Comparison of ENCODE assay signal across 14 cellular contexts in genomic region chr5:150400327-150401075, GRCh38. TPM values are rescaled to one million over a fixed set of nuclear protein-coding genes. Genes with fewer than 3 reads are reported as not detected.
DNase-seq lines count a peak whose midpoint lies in the region; ATAC-seq, FAIRE-seq and TF ChIP-seq lines count a peak whose summit lies in the region.
"Had no signal": no experiment of that assay in that cellular context is flagged by ENCODE, and none has a peak within 500 bp of the region (broad histone marks: within the 10 kb centered on the region; RNA-seq: fewer than 3 reads in every experiment).

No MANE protein-coding gene starts in this region.

- peak overlapping the region; percentile 45 for H3K27ac Mint-ChIP-seq in CD4-positive, alpha-beta T cell
- H3K27ac Mint-ChIP-seq in activated B cell treated with CpG ODN at 0.5 μM for 24 hours = peak overlapping the region; percentile 80
- peak overlapping the region; percentile 100 for H3K27ac Mint-ChIP-seq in memory B cell

- H3K9me3 Mint-ChIP-seq in CD4-positive, alpha-beta T cell = no peaks in the 10 kb centered on the region
- H3K9me3 Mint-ChIP-seq in activated B cell treated with CpG ODN at 0.5 μM for 24 hours (no peaks in the 10 kb centered on the region), memory B cell (no peaks in the 10 kb centered on the region)
- H3K9me3 Mint-ChIP-seq: nephron had no signal

- no peak overlapping the region for H3K27ac ChIP-seq in CD4-positive, alpha-beta T cell (ENCODE audit: low read depth, low read length)

- no peaks in the 10 kb centered on the region for H3K27me3 ChIP-seq in CD4-positive, alpha-beta T cell (ENCODE audit: control insufficient read depth, insufficient read depth, low read length)

- intact Hi-C loops in CD4-positive, alpha-beta T cell (cut with DNase I, micrococcal nuclease) = loop anchor here in 1 of 2 experiments (5.0 kb wide), 1 partner anchor 38 kb away; no protein-coding TSS in a partner anchor
- intact Hi-C loops in activated B cell treated with CpG ODN at 0.5 μM for 24 hours (cut with micrococcal nuclease) = loop anchor here (1.0 kb wide), 1 partner anchor 9 kb away; no protein-coding TSS in a partner anchor

- ATAC-seq in CD4-positive, alpha-beta T cell (ENCODE audit: poor library complexity) = no peak
- ATAC-seq in activated B cell treated with CpG ODN at 0.5 μM for 24 hours (ENCODE audit: low read depth) (no peak), memory B cell (ENCODE audit: low read depth) (peak; percentile 1)
- ATAC-seq: sciatic nerve had no signal

- H3K9me3 ChIP-seq in CD4-positive, alpha-beta T cell (ENCODE audit: control insufficient read depth, low read length) = no peaks in the 10 kb centered on the region

- no peaks in the 10 kb centered on the region for H3K27me3 Mint-ChIP-seq in CD4-positive, alpha-beta T cell
- H3K27me3 Mint-ChIP-seq in activated B cell treated with CpG ODN at 0.5 μM for 24 hours (no peaks in the 10 kb centered on the region), memory B cell (no peaks in the 10 kb centered on the region)

- no peaks in the 10 kb centered on the region for H3K4me1 Mint-ChIP-seq in CD4-positive, alpha-beta T cell (ENCODE audit: low read depth)
- H3K4me1 Mint-ChIP-seq in activated B cell treated with CpG ODN at 0.5 μM for 24 hours (peaks cover 54% of the 10 kb centered on the region), memory B cell (peaks cover 41% of the 10 kb centered on the region)
- H3K4me1 Mint-ChIP-seq: nephron had no signal

- POLR2A ChIA-PET in CD4-positive, alpha-beta T cell (lab: Charles Lee) = interaction anchor here (0.7 to 2.0 kb wide), 3 partner anchors 11 to 13 kb away, joined by 3 to 9 read pairs (median 8); partner anchors contain the start of gene CD74
- POLR2A ChIA-PET in activated B cell treated with CpG ODN at 0.5 μM for 24 hours (lab: Charles Lee) = interaction anchor here (0.7 to 30.4 kb wide), 9 partner anchors 26 to 718 kb away, joined by 3 to 2478 read pairs (median 5); partner anchors contain the start of genes CD74 and RPS14

- CTCF ChIA-PET in CD4-positive, alpha-beta T cell (lab: Charles Lee) = interaction anchor here (1.7 kb wide), 1 partner anchor 11 kb away, joined by 3 read pairs; no protein-coding TSS in a partner anchor
- CTCF ChIA-PET in activated B cell treated with CpG ODN at 0.5 μM for 24 hours (lab: Charles Lee) = interaction anchor here (10.0 kb wide), 1 partner anchor 33 kb away, joined by 175 read pairs; no protein-coding TSS in a partner anchor

- H3K4me3 Mint-ChIP-seq in CD4-positive, alpha-beta T cell = no peak overlapping the region
- peak overlapping the region; percentile 28 for H3K4me3 Mint-ChIP-seq in activated B cell treated with CpG ODN at 0.5 μM for 24 hours
- peak overlapping the region; percentile 18 for H3K4me3 Mint-ChIP-seq in memory B cell
- H3K4me3 Mint-ChIP-seq: nephron had no signal

- FAIRE-seq in GM18507 (lab: Jason Lieb, UNC) = peak; percentile 51

- DNase-seq in CD4-positive, alpha-beta T cell = no peak
- no peak for DNase-seq in GM18507 (ENCODE audit: extremely low spot score, insufficient read length, low read depth)
- no peak for DNase-seq in activated B cell treated with CpG ODN at 0.5 μM for 24 hours
- peak; percentile 47 to 72 for DNase-seq in memory B cell (ENCODE audit: low spot score in 2 of 2)
- no peak for DNase-seq in AML-193 (lab: John Stamatoyannopoulos, UW)
- DNase-seq in putamen (ENCODE audit: low spot score) = no peak
- DNase-seq in DMS79 treated with DMSO at 0.1 percent for 48 hours (lab: John Stamatoyannopoulos, UW) = no peak
- DNase-seq in NCI-H1105 treated with DMSO at 0.1 percent for 48 hours (lab: John Stamatoyannopoulos, UW) = no peak
- DNase-seq: activated CD8-positive, alpha-beta memory T cell treated with anti-CD3 and anti-CD28 coated beads, Interleukin-2, amount 50 U/mL, for 4 hours; NCI-H1092 treated with DMSO at 0.1 percent for 48 hours; NCI-H446; RPMI8226 had no signal

- no peak for TF ChIP-seq CTCF in CD4-positive, alpha-beta T cell (IDR thresholded peaks at IDR 0.05)
- TF ChIP-seq CTCF in activated B cell treated with CpG ODN at 0.5 μM for 24 hours (IDR thresholded peaks at IDR 0.05) = no peak

- peaks cover 85% of the 10 kb centered on the region for H3K36me3 Mint-ChIP-seq in CD4-positive, alpha-beta T cell (ENCODE audit: low read depth)
- H3K36me3 Mint-ChIP-seq in activated B cell treated with CpG ODN at 0.5 μM for 24 hours (ENCODE audit: low read depth) (peaks cover 88% of the 10 kb centered on the region), memory B cell (peaks cover 30% of the 10 kb centered on the region)

RNA-seq across cellular contexts. Expression of gene CD74, which starts 12.2 kb away (rescaled TPM):
- total RNA-seq in CD4-positive, alpha-beta T cell = 100 to 1,000 TPM; 299 to 303 TPM
- 5,323 and 5,628 TPM in 2 replicates for total RNA-seq in activated B cell treated with CpG ODN at 0.5 μM for 24 hours

RNA-seq across cellular contexts. Expression of gene TCOF1, which starts 43.0 kb away (rescaled TPM):
- 10 to 100 TPM; 40.4 to 43.2 TPM for total RNA-seq in CD4-positive, alpha-beta T cell
- total RNA-seq in activated B cell treated with CpG ODN at 0.5 μM for 24 hours = 74.7 and 76.1 TPM in 2 replicates

RNA-seq across cellular contexts. Expression of gene RPS14, which starts 49.0 kb away (rescaled TPM):
- total RNA-seq in CD4-positive, alpha-beta T cell = 1,000 to 10,000 TPM; 5,224 to 5,317 TPM
- 4,086 and 4,865 TPM in 2 replicates for total RNA-seq in activated B cell treated with CpG ODN at 0.5 μM for 24 hours

Comparison
In these comparisons a context has a peak if more than half of its experiments do, and no peak if none do; other contexts are left out.
1. DNase-seq: peak in memory B cell (2 of 2); none in CD4-positive, alpha-beta T cell (0 of 10), GM18507 (single experiment), activated B cell treated with CpG ODN at 0.5 μM for 24 hours (single experiment), AML-193 (0 of 2), putamen (single experiment), DMS79 treated with DMSO at 0.1 percent for 48 hours (single experiment) and NCI-H1105 treated with DMSO at 0.1 percent for 48 hours (single experiment).
2. H3K27ac Mint-ChIP-seq: peak in every context shown above with its lines; median percentile 100 in memory B cell; 80 in activated B cell treated with CpG ODN at 0.5 μM for 24 hours; 45 in CD4-positive, alpha-beta T cell.
3. RNA of gene CD74, which starts 12.2 kb away (total RNA-seq): 5,323 to 5,628 TPM in activated B cell treated with CpG ODN at 0.5 μM for 24 hours; 299 to 303 TPM in CD4-positive, alpha-beta T cell; every median in the first group is over 10 times any median in the second.